In genomic region chr17:32927724-32928526, GRCh38 we compare ENCODE assay signal across 8 cellular contexts. TPM values are rescaled to one million over a fixed set of nuclear protein-coding genes. Genes with fewer than 3 reads are reported as not detected.
DNase-seq lines count a peak whose midpoint lies in the region; ATAC-seq lines count a peak whose summit lies in the region.

A gene with protein sequence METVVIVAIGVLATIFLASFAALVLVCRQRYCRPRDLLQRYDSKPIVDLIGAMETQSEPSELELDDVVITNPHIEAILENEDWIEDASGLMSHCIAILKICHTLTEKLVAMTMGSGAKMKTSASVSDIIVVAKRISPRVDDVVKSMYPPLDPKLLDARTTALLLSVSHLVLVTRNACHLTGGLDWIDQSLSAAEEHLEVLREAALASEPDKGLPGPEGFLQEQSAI (plus strand): TSS chr17:32928153. CDS start chr17:32931529, 3,376 bp downstream.

- DNase-seq in D341Med (ENCODE audit: low spot score) = peak; percentile 80
- peak; percentile 28 for DNase-seq in LHCN-M2 (ENCODE audit: low read depth)
- DNase-seq in central memory CD8-positive, alpha-beta T cell (ENCODE audit: low spot score in 2 of 2) = no peak
- DNase-seq in islet precursor cell = peak; percentile 77
- no peak for DNase-seq in skeletal muscle cell (ENCODE audit: low read depth)
- no peak for DNase-seq in T-helper 9 cell
- DNase-seq in SHP77 (lab: John Stamatoyannopoulos, UW) = no peak

- peak within 1 kb of the TSS; percentile 27 for H3K4me3 Mint-ChIP-seq in central memory CD8-positive, alpha-beta T cell

- H3K4me3 ChIP-seq in skeletal muscle cell (ENCODE audit: low read depth, low read length) = peak within 1 kb of the TSS; percentile 69

- H3K4me1 Mint-ChIP-seq in central memory CD8-positive, alpha-beta T cell = no peaks in the 10 kb centered on the region

- H3K9me3 Mint-ChIP-seq in central memory CD8-positive, alpha-beta T cell = no peaks in the 10 kb centered on the region

- peaks cover 9% of the 10 kb centered on the region for H3K27me3 Mint-ChIP-seq in central memory CD8-positive, alpha-beta T cell

- no peaks in the 10 kb centered on the region for H3K36me3 Mint-ChIP-seq in central memory CD8-positive, alpha-beta T cell (ENCODE audit: insufficient read depth)

- no peak for ATAC-seq in central memory CD8-positive, alpha-beta T cell (replicated peaks; ENCODE audit: extremely low read depth, poor library complexity, severe bottlenecking)
- ATAC-seq in GM18861 (IDR thresholded peaks at IDR 0.05; ENCODE audit: unreplicated experiment) = no peak

- H3K27ac Mint-ChIP-seq in central memory CD8-positive, alpha-beta T cell (ENCODE audit: low read depth) = no peak within 1 kb of the TSS

RNA-seq across cellular contexts. Expression of the gene that starts here (rescaled TPM):
- 208 and 214 TPM in 2 replicates for total RNA-seq in LHCN-M2 (2014; rRNA removed)
- polyA plus RNA-seq in LHCN-M2 (2012) = 139 TPM

Comparison
In these comparisons a context has a peak if more than half of its experiments do, and no peak if none do; other contexts are left out.
1. DNase-seq: peak in D341Med (single experiment), LHCN-M2 (single experiment) and islet precursor cell (single experiment); none in central memory CD8-positive, alpha-beta T cell (0 of 2), skeletal muscle cell (single experiment), T-helper 9 cell (single experiment) and SHP77 (0 of 2).